ENCODE assay signal across 8 cellular contexts in genomic region chr1:245807306-245807705, GRCh38.
A peak's percentile ranks its signal among the peaks of the same experiment; 100 is the strongest.
DNase-seq lines count a peak whose midpoint lies in the region; ATAC-seq and TF ChIP-seq lines count a peak whose summit lies in the region.

No MANE protein-coding gene starts in this region.

- no peaks in the 10 kb centered on the region for H3K9me3 Mint-ChIP-seq in nephron progenitor cell
- no peaks in the 10 kb centered on the region for H3K9me3 Mint-ChIP-seq in activated naive CD4-positive, alpha-beta T cell treated with anti-CD3 and anti-CD28 coated beads, Interleukin-2, amount 50 U/mL, for 72 hours

- H3K36me3 Mint-ChIP-seq in nephron progenitor cell (ENCODE audit: low read depth): no peaks in the 10 kb centered on the region
- no peaks in the 10 kb centered on the region for H3K36me3 Mint-ChIP-seq in activated naive CD4-positive, alpha-beta T cell treated with anti-CD3 and anti-CD28 coated beads, Interleukin-2, amount 50 U/mL, for 72 hours

- H3K27ac Mint-ChIP-seq in nephron progenitor cell: peak overlapping the region; percentile 90
- H3K27ac Mint-ChIP-seq in activated naive CD4-positive, alpha-beta T cell treated with anti-CD3 and anti-CD28 coated beads, Interleukin-2, amount 50 U/mL, for 72 hours: peak overlapping the region in 1 of 2 donors; percentile 65

- H3K27me3 Mint-ChIP-seq in nephron progenitor cell (ENCODE audit: low read depth, poor library complexity): no peaks in the 10 kb centered on the region

- H3K4me1 Mint-ChIP-seq in nephron progenitor cell: peaks cover 21% of the 10 kb centered on the region

- no peak overlapping the region for H3K4me3 Mint-ChIP-seq in nephron progenitor cell

- peak; percentile 89 for DNase-seq in NCI-H2107 treated with DMSO at 0.1 percent for 48 hours (lab: John Stamatoyannopoulos, UW; ENCODE audit: unreplicated experiment)
- no peak for DNase-seq in nephron progenitor cell
- DNase-seq in activated T-cell treated with anti-CD3 and anti-CD28 coated beads, Interleukin-2, amount 50 U/mL, for 48 hours: no peak
- DNase-seq in activated naive CD4-positive, alpha-beta T cell treated with anti-CD3 and anti-CD28 coated beads, Interleukin-2, amount 50 U/mL, for 72 hours (ENCODE audit: low spot score in 2 of 2): no peak
- no peak for DNase-seq in activated CD4-positive, alpha-beta T cell treated with anti-CD3 and anti-CD28 coated beads, Interleukin-2, amount 50 U/mL, for 1 hour
- DNase-seq in D341Med (ENCODE audit: low spot score): no peak

- peak; percentile 66 for ATAC-seq in GM18870 (IDR thresholded peaks at IDR 0.05; ENCODE audit: unreplicated experiment)
- ATAC-seq in HG02870 (IDR thresholded peaks at IDR 0.05; ENCODE audit: unreplicated experiment): peak; percentile 89
- ATAC-seq in activated naive CD4-positive, alpha-beta T cell treated with anti-CD3 and anti-CD28 coated beads, Interleukin-2, amount 50 U/mL, for 72 hours: no peak

- TF ChIP-seq CTCF in nephron progenitor cell (IDR thresholded peaks at IDR 0.05): no peak

Comparison
In these comparisons a context has a peak if more than half of its experiments do, and no peak if none do; other contexts are left out.
1. ATAC-seq: peak in GM18870 (single experiment) and HG02870 (single experiment); none in activated naive CD4-positive, alpha-beta T cell treated with anti-CD3 and anti-CD28 coated beads, Interleukin-2, amount 50 U/mL, for 72 hours (0 of 2).